11 cellular contexts compared by ENCODE assay signal in genomic region chr14:50961606-50962259, GRCh38. TPM values are rescaled to one million over a fixed set of nuclear protein-coding genes. Genes with fewer than 3 reads are reported as not detected.
A peak's percentile ranks its signal among the peaks of the same experiment; 100 is the strongest.
DNase-seq lines count a peak whose midpoint lies in the region; ATAC-seq, FAIRE-seq and TF ChIP-seq lines count a peak whose summit lies in the region.
"Had no signal": no experiment of that assay in that cellular context is flagged by ENCODE, and none has a peak within 500 bp of the region (broad histone marks: within the 10 kb centered on the region; RNA-seq: fewer than 3 reads in every experiment).

No MANE protein-coding gene starts in this region.

- H4K20me1 ChIP-seq in endothelial cell of umbilical vein (replicated peaks; ENCODE audit: control insufficient read depth, extremely low read depth, insufficient read depth, low read length), result no peaks in the 10 kb centered on the region

- no peak for TF ChIP-seq EP300 in ovary (IDR thresholded peaks at IDR 0.05)

- H3K18ac ChIP-seq in neuronal stem cell (ENCODE audit: low read length), result no peak overlapping the region

- no peaks in the 10 kb centered on the region for H3K9me1 ChIP-seq in endothelial cell of umbilical vein (replicated peaks; ENCODE audit: control insufficient read depth, extremely low read depth, insufficient read depth, low read length)

- H2BK15ac ChIP-seq in neuronal stem cell (ENCODE audit: low read length), result no peak overlapping the region

- no peaks in the 10 kb centered on the region for H3K79me2 ChIP-seq in endothelial cell of umbilical vein (ENCODE audit: control insufficient read depth, insufficient read depth, low read length)

- no peak for TF ChIP-seq CTCF in endothelial cell of umbilical vein (IDR thresholded peaks at IDR 0.05; ENCODE audit: extremely low read depth in 1 of 2, insufficient read depth in 1 of 2, low read depth in 1 of 2, low read length in 2 of 2)
- TF ChIP-seq CTCF in ovary (IDR thresholded peaks at IDR 0.05), result no peak

- no peak overlapping the region for H2BK5ac ChIP-seq in neuronal stem cell (ENCODE audit: low read length)

- no peak overlapping the region for H4K91ac ChIP-seq in neuronal stem cell (ENCODE audit: low read depth, low read length, poor library complexity)

- WGBS in neuronal stem cell (ENCODE audit: extremely low coverage in 2 of 2, insufficient read length in 2 of 2, insufficient replicate concordance in 1 of 2), 2 donors, result no CpG with 5 or more reads among the region's 3 CpGs
- WGBS in ovary, 3 donors, result 16 to 23% (median 22%) methylated on average over 3 of the region's 3 CpGs

- no peak for ATAC-seq in HG03520 (IDR thresholded peaks at IDR 0.05; ENCODE audit: unreplicated experiment)

- H4K8ac ChIP-seq in neuronal stem cell (ENCODE audit: low read depth, low read length), result no peak overlapping the region

- no peak overlapping the region for H3K14ac ChIP-seq in neuronal stem cell (ENCODE audit: low read length)

- H3K4ac ChIP-seq in neuronal stem cell (ENCODE audit: low read length), result no peak overlapping the region

- H3K79me1 ChIP-seq in neuronal stem cell (ENCODE audit: low read depth, low read length), result no peaks in the 10 kb centered on the region

- POLR2A ChIA-PET in endothelial cell of umbilical vein (lab: Charles Lee), result no interaction called here

- H3K4me3 ChIP-seq in endothelial cell of umbilical vein (replicated peaks in 1 of 3; ENCODE audit: insufficient read depth in 1 of 3, low read depth in 1 of 3, low read length in 3 of 3) (peak overlapping the region in 1 of 3 experiments; percentile 14), neuronal stem cell (ENCODE audit: low read length in 2 of 2) (no peak overlapping the region), ovary (no peak overlapping the region)

- H3K36me3 ChIP-seq in endothelial cell of umbilical vein (ENCODE audit: control insufficient read depth in 2 of 2, extremely low read depth in 1 of 2, insufficient read depth in 2 of 2, low read length in 2 of 2) (no peaks in the 10 kb centered on the region), neuronal stem cell (replicated peaks in 1 of 2; ENCODE audit: control insufficient read depth in 2 of 2, insufficient read depth in 2 of 2, low read length in 2 of 2) (no peaks in the 10 kb centered on the region), ovary (no peaks in the 10 kb centered on the region)

- no peak overlapping the region for H2BK12ac ChIP-seq in neuronal stem cell (ENCODE audit: low read length)

- H3K4me2 ChIP-seq in endothelial cell of umbilical vein (ENCODE audit: insufficient read depth, low read length) (peak overlapping the region; percentile 59), neuronal stem cell (ENCODE audit: insufficient read depth, low read length, poor library complexity, severe bottlenecking) (no peak overlapping the region)

- BruUV-seq in endothelial cell of umbilical vein (replicated peaks; lab: Mats Ljungman, UMichigan), result no TSS peak

- no peak for TF ChIP-seq POLR2A in endothelial cell of umbilical vein (IDR thresholded peaks at IDR 0.05; ENCODE audit: low read depth, low read length)
- TF ChIP-seq POLR2A in ovary (IDR thresholded peaks at IDR 0.05), result no peak

- no peak overlapping the region for H3K23ac ChIP-seq in neuronal stem cell (ENCODE audit: low read depth, low read length, poor library complexity)

- no peak overlapping the region for H2BK120ac ChIP-seq in neuronal stem cell (ENCODE audit: low read depth, low read length)

- dilution Hi-C loops in endothelial cell of umbilical vein (cut with MboI; ENCODE audit: extremely low pct_ligation_motif_present, low sequenced_read_pairs), result no loop called here

- H3K9me3 ChIP-seq in endothelial cell of umbilical vein (replicated peaks; ENCODE audit: control insufficient read depth, insufficient read depth, low read length), result no peaks in the 10 kb centered on the region
- H3K9me3 ChIP-seq in neuronal stem cell (replicated peaks in 1 of 2; ENCODE audit: control insufficient read depth in 2 of 2, insufficient read depth in 1 of 2, low read depth in 1 of 2, low read length in 2 of 2), result no peaks in the 10 kb centered on the region
- no peaks in the 10 kb centered on the region for H3K9me3 ChIP-seq in ovary

- H3K4me1 ChIP-seq in endothelial cell of umbilical vein (ENCODE audit: control insufficient read depth, extremely low read depth, insufficient read depth, low read length) (peaks cover 27% of the 10 kb centered on the region), neuronal stem cell (ENCODE audit: control insufficient read depth in 2 of 2, insufficient read depth in 1 of 2, low read depth in 1 of 2, low read length in 2 of 2) (peaks cover 0 to 5% of the 10 kb centered on the region in 2 donors), ovary (ENCODE audit: insufficient read depth) (peaks cover 2% of the 10 kb centered on the region)

- H2AK5ac ChIP-seq in neuronal stem cell (ENCODE audit: low read depth, low read length), result no peak overlapping the region

- no peak overlapping the region for H3K27ac ChIP-seq in endothelial cell of umbilical vein (ENCODE audit: insufficient read depth, low read depth, low read length)
- H3K27ac ChIP-seq in neuronal stem cell (replicated peaks; ENCODE audit: low read length), result no peak overlapping the region
- no peak overlapping the region for H3K27ac ChIP-seq in ovary
- H3K27ac ChIP-seq: C4-2B had no signal

- FAIRE-seq in endothelial cell of umbilical vein (lab: Jason Lieb, UNC), result peak; percentile 89

- DNase-seq in ACHN (peak; percentile 91), NCI-H1694 (lab: John Stamatoyannopoulos, UW) (peak; percentile 51), endothelial cell of umbilical vein (ENCODE audit: low read depth, low spot score) (peak; percentile 97), neuronal stem cell (ENCODE audit: low spot score) (no peak), DMS53 (lab: John Stamatoyannopoulos, UW) (no peak), ovary (no peak)
- DNase-seq in stimulated activated naive CD4-positive, alpha-beta T cell treated with Interleukin-2 at 50 U/mL for 16 hours (lab: John Stamatoyannopoulos, UW), result no peak
- DNase-seq: activated naive CD4-positive, alpha-beta T cell; NCI-H1417 treated with DMSO at 0.1 percent for 48 hours had no signal

- intact Hi-C loops in endothelial cell of umbilical vein (cut with micrococcal nuclease) (no loop called here), ovary (cut with DNase I) (no loop called here)

- H3K9ac ChIP-seq in endothelial cell of umbilical vein (replicated peaks; ENCODE audit: extremely low read depth, insufficient read depth, low read length) (no peak overlapping the region), neuronal stem cell (ENCODE audit: low read depth, low read length, poor library complexity) (no peak overlapping the region)

- CTCF ChIA-PET in endothelial cell of umbilical vein (lab: Charles Lee), result no interaction called here

- peak overlapping the region; percentile 39 for H2AFZ ChIP-seq in endothelial cell of umbilical vein (ENCODE audit: low read depth, low read length)
- peak overlapping the region; percentile 78 for H2AFZ ChIP-seq in neuronal stem cell (ENCODE audit: low read length)

- no peaks in the 10 kb centered on the region for H3K27me3 ChIP-seq in endothelial cell of umbilical vein (ENCODE audit: control insufficient read depth in 2 of 2, insufficient read depth in 2 of 2, low read length in 2 of 2)
- H3K27me3 ChIP-seq in neuronal stem cell (ENCODE audit: control insufficient read depth in 3 of 3, insufficient read depth in 3 of 3, low read depth in 1 of 3, low read length in 3 of 3), result no peaks in the 10 kb centered on the region
- H3K27me3 ChIP-seq in ovary, result no peaks in the 10 kb centered on the region

- in situ Hi-C loops in ACHN (cut with HindIII; ENCODE audit: low pct_ligation_motif_present, low pct_unique_long_range_greater_than_20kb, low sequenced_read_pairs), result no loop called here

TF ChIP-seq in endothelial cell of umbilical vein, 7 proteins besides CTCF, POLR2A, EP300 and RAD21:
- no peak for TF ChIP-seq GATA2 (IDR thresholded peaks at IDR 0.05; ENCODE audit: insufficient read depth, insufficient read length, low read depth, low read length)
- TF ChIP-seq MAX (IDR thresholded peaks at IDR 0.05; ENCODE audit: insufficient read depth, insufficient read length), result no peak
- TF ChIP-seq JUN (IDR thresholded peaks at IDR 0.05; ENCODE audit: borderline replicate concordance, insufficient read depth, insufficient read length, low read depth), result peak; percentile 71
- peak; percentile 61 for TF ChIP-seq FOS (IDR thresholded peaks at IDR 0.05; ENCODE audit: borderline replicate concordance, insufficient read depth, low read length)
- no peak for TF ChIP-seq POLR2AphosphoS5 (IDR thresholded peaks at IDR 0.05; ENCODE audit: insufficient read depth, low read depth, low read length)

RNA-seq across cellular contexts. Expression of gene PYGL, which starts 17.4 kb away (rescaled TPM):
- total RNA-seq in endothelial cell of umbilical vein (45.7 and 46.6 TPM in 2 replicates), ovary (10 to 100 TPM; 25.8 to 53.7 (median 32.6) TPM)
- polyA plus RNA-seq in endothelial cell of umbilical vein (12.1 and 15.1 TPM in 2 replicates), ovary (10 to 100 TPM; 19.6 to 34.3 TPM)
- 17.5 and 17.9 TPM in 2 replicates for polyA plus RNA-seq in endothelial cell of umbilical vein (2011; cell fraction: cytosol; rRNA removed)
- 22.9 and 25.2 TPM in 2 replicates for polyA plus RNA-seq in endothelial cell of umbilical vein (2011; cell fraction: nucleus; rRNA removed)
- 41.9 and 52.6 TPM in 2 replicates for polyA plus RNA-seq in endothelial cell of umbilical vein (2012)
- polyA minus RNA-seq in endothelial cell of umbilical vein, result 15.5 and 19.3 TPM in 2 replicates
- 34.3 TPM for polyA minus RNA-seq in endothelial cell of umbilical vein (2011; cell fraction: cytosol; rRNA and poly(A)+ RNA removed)
- polyA minus RNA-seq in endothelial cell of umbilical vein (2011; cell fraction: nucleus; rRNA and poly(A)+ RNA removed), result 11.5 and 16.6 TPM in 2 replicates
- polyA plus RNA-seq in neuronal stem cell (2013, experiment 1 of 2), result 29.2 TPM
- 29.4 TPM for polyA plus RNA-seq in neuronal stem cell (2013, experiment 2 of 2)

Comparison
In these comparisons a context has a peak if more than half of its experiments do, and no peak if none do; other contexts are left out.
1. DNase-seq: peak in ACHN (single experiment), NCI-H1694 (single experiment) and endothelial cell of umbilical vein (single experiment); none in neuronal stem cell (single experiment), stimulated activated naive CD4-positive, alpha-beta T cell treated with Interleukin-2 at 50 U/mL for 16 hours (single experiment), DMS53 (single experiment) and ovary (0 of 5).